14 cellular contexts compared by ENCODE assay signal in the genomic region with DNA sequence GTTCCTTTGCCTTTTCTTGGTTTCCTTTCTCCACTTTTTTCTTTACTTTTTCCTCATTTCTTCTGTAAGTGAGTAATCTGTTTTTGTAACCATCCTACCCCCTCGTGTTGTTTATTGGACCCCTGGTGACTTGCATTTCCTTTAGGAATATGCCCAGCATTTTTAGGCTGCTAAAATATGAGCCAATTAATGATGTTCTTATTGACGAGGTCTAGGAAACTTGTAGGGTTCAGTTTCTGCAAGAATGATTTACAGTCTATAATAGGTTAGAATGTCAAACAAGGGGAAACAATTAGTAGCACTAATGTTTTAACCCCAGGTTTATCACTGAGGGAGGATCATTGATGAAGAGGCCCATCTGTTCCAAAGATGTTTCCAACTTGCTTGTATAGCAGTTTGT.
"Had no signal": no experiment of that assay in that cellular context is flagged by ENCODE, and none has a peak within 500 bp of the region (broad histone marks: within the 10 kb centered on the region; RNA-seq: fewer than 3 reads in every experiment).

No MANE protein-coding gene starts in this region.

- H3K9ac ChIP-seq: parathyroid adenoma had no signal

- H3K36me3 Mint-ChIP-seq: activated naive CD8-positive, alpha-beta T cell treated with anti-CD3 and anti-CD28 coated beads for 36 hours; naive B cell; stimulated activated memory B cell treated with anti-CD40 and anti-IgM and Interleukin-4, amounts not matched to agents 10 μg/mL and 1 μg/mL and 100 μg/mL, for 72 hours had no signal

- H3K27me3 Mint-ChIP-seq: stimulated activated memory B cell treated with anti-CD40 and anti-IgM and Interleukin-4, amounts not matched to agents 10 μg/mL and 1 μg/mL and 100 μg/mL, for 72 hours had no signal

- DNase-seq: activated CD4-positive, alpha-beta T cell treated with anti-CD3 and anti-CD28 coated beads, Interleukin-2, amount 50 U/mL, for 1 hour; activated CD4-positive, CD25-positive, alpha-beta regulatory T cell; activated CD8-positive, alpha-beta memory T cell treated with anti-CD3 and anti-CD28 coated beads for 24 hours; activated naive CD8-positive, alpha-beta T cell treated with anti-CD3 and anti-CD28 coated beads for 36 hours; dorsolateral prefrontal cortex; islet precursor cell; left lung; mammary epithelial cell; naive B cell; stimulated activated CD4-positive, alpha-beta T cell treated with anti-CD3 and anti-CD28 coated beads, Interleukin-2, amount 100 ng/mL, for 48 hours; thyroid gland had no signal

- H3K4me3 Mint-ChIP-seq: activated naive CD8-positive, alpha-beta T cell treated with anti-CD3 and anti-CD28 coated beads for 36 hours; activated T-helper 1 cell treated with anti-CD3 and anti-CD28 coated beads, Interleukin-12 subunit alpha, Interleukin-12 subunit beta, Interleukin-2, Interleukin-4 antibody, amounts not matched to agents 30 ng/mL and 10 ng/mL and 1 ng/mL, durations not matched to agents 14 hours and 24 hours and 36 hours; naive B cell; stimulated activated memory B cell treated with anti-CD40 and anti-IgM and Interleukin-4, amounts not matched to agents 10 μg/mL and 1 μg/mL and 100 μg/mL, for 72 hours had no signal

- H3K9me3 Mint-ChIP-seq: activated naive CD8-positive, alpha-beta T cell treated with anti-CD3 and anti-CD28 coated beads for 36 hours; activated T-helper 1 cell treated with anti-CD3 and anti-CD28 coated beads, Interleukin-12 subunit alpha, Interleukin-12 subunit beta, Interleukin-2, Interleukin-4 antibody, amounts not matched to agents 30 ng/mL and 10 ng/mL and 1 ng/mL, durations not matched to agents 14 hours and 24 hours and 36 hours; stimulated activated memory B cell treated with anti-CD40 and anti-IgM and Interleukin-4, amounts not matched to agents 10 μg/mL and 1 μg/mL and 100 μg/mL, for 72 hours had no signal

- H3K4me1 Mint-ChIP-seq: naive B cell; stimulated activated memory B cell treated with anti-CD40 and anti-IgM and Interleukin-4, amounts not matched to agents 10 μg/mL and 1 μg/mL and 100 μg/mL, for 72 hours had no signal

- H3K27me3 ChIP-seq: dorsolateral prefrontal cortex, left lung, thyroid gland had no signal

- H3K36me3 ChIP-seq: left lung, thyroid gland had no signal

- H3K27ac ChIP-seq: left lung, parathyroid adenoma, thyroid gland had no signal

- H3K27ac Mint-ChIP-seq: activated naive CD8-positive, alpha-beta T cell treated with anti-CD3 and anti-CD28 coated beads for 36 hours; activated T-helper 1 cell treated with anti-CD3 and anti-CD28 coated beads, Interleukin-12 subunit alpha, Interleukin-12 subunit beta, Interleukin-2, Interleukin-4 antibody, amounts not matched to agents 30 ng/mL and 10 ng/mL and 1 ng/mL, durations not matched to agents 14 hours and 24 hours and 36 hours; stimulated activated memory B cell treated with anti-CD40 and anti-IgM and Interleukin-4, amounts not matched to agents 10 μg/mL and 1 μg/mL and 100 μg/mL, for 72 hours had no signal

- H3K4me3 ChIP-seq: dorsolateral prefrontal cortex, left lung, thyroid gland had no signal

- ATAC-seq: left lung; stimulated activated memory B cell treated with anti-CD40 and anti-IgM and Interleukin-4, amounts not matched to agents 10 μg/mL and 1 μg/mL and 100 μg/mL, for 72 hours had no signal

- H3K4me1 ChIP-seq: parathyroid adenoma, thyroid gland had no signal

- H3K9me3 ChIP-seq: left lung, thyroid gland had no signal
